ENCODE assay signal across 1 cellular context in genomic region chr22:40400173-40400572, GRCh38.
TF ChIP-seq lines count a peak whose summit lies in the region.

No MANE protein-coding gene starts in this region.

TF ChIP-seq in GM12878, 131 proteins besides CTCF, POLR2A, EP300 and RAD21 (continued from another document and continues in another):
- no peak for TF ChIP-seq PAX5 (IDR thresholded peaks at IDR 0.05; ENCODE audit: borderline replicate concordance, low read depth, low read length)
- no peak for TF ChIP-seq FOXK2 (IDR thresholded peaks at IDR 0.05)
- TF ChIP-seq TCF7 (IDR thresholded peaks at IDR 0.05; ENCODE audit: borderline replicate concordance): 0 out of 2 replicates have a peak, but pooled peaks have one; percentile 10
- TF ChIP-seq JUNB (IDR thresholded peaks at IDR 0.05): no peak
- no peak for TF ChIP-seq PAX8 (IDR thresholded peaks at IDR 0.05)
- TF ChIP-seq EGR1 (IDR thresholded peaks at IDR 0.05; ENCODE audit: borderline replicate concordance in 1 of 2, low read depth in 2 of 2, low read length in 2 of 2): peak in 1 of 2 experiments; percentile 53; a peak in 2 of 3 replicates
- TF ChIP-seq BCL3 (IDR thresholded peaks at IDR 0.05; ENCODE audit: borderline replicate concordance, insufficient read depth, low read depth, low read length, poor library complexity, severe bottlenecking): peak; percentile 11
- no peak for TF ChIP-seq BMI1 (IDR thresholded peaks at IDR 0.05; ENCODE audit: borderline replicate concordance)
- no peak for TF ChIP-seq BCLAF1 (IDR thresholded peaks at IDR 0.05)
- peak; percentile 38; the same call in 1 of the 2 replicates for TF ChIP-seq ATF7 (IDR thresholded peaks at IDR 0.05; ENCODE audit: low read depth)
- no peak for TF ChIP-seq TCF12 (IDR thresholded peaks at IDR 0.05; ENCODE audit: low read depth, low read length)
- TF ChIP-seq ZNF687 (IDR thresholded peaks at IDR 0.05): no peak
- TF ChIP-seq MTA2 (IDR thresholded peaks at IDR 0.05; ENCODE audit: low read depth): peak; percentile 34; the same call in 1 of the 2 replicates
- TF ChIP-seq PKNOX1 (IDR thresholded peaks at IDR 0.05): peak; percentile 8; the same call in 1 of the 2 replicates
- no peak for TF ChIP-seq HSF1 (IDR thresholded peaks at IDR 0.05; ENCODE audit: low read depth, low read length)
- no peak; the same call in 1 of the 2 replicates for TF ChIP-seq MTA3 (IDR thresholded peaks at IDR 0.05; ENCODE audit: borderline replicate concordance, low read length)
- TF ChIP-seq IRF4 (IDR thresholded peaks at IDR 0.05; ENCODE audit: low read depth, low read length): no peak
- no peak for TF ChIP-seq CHD2 (IDR thresholded peaks at IDR 0.05; ENCODE audit: borderline replicate concordance, low read depth, low read length)
- peak; percentile 76 for TF ChIP-seq IKZF1 (conservative IDR thresholded peaks at IDR 0.05)
- TF ChIP-seq NFIC (IDR thresholded peaks at IDR 0.05; ENCODE audit: low read depth, low read length): no peak
- TF ChIP-seq BRCA1 (IDR thresholded peaks at IDR 0.05; ENCODE audit: low read depth, low read length): no peak
- TF ChIP-seq POU2F2 (IDR thresholded peaks at IDR 0.05; ENCODE audit: borderline replicate concordance, low read depth, low read length): 0 out of 3 replicates have a peak, but pooled peaks have one; percentile 18
- TF ChIP-seq CUX1 (IDR thresholded peaks at IDR 0.05; ENCODE audit: insufficient replicate concordance, low read depth, low read length): no peak
- no peak for TF ChIP-seq CBX3 (IDR thresholded peaks at IDR 0.05; ENCODE audit: borderline replicate concordance, low read depth)
- TF ChIP-seq SPI1 (IDR thresholded peaks at IDR 0.05; ENCODE audit: borderline replicate concordance, insufficient read depth, low read depth, low read length): no peak; the same call in 1 of the 2 replicates
- no peak for TF ChIP-seq FOXM1 (IDR thresholded peaks at IDR 0.05; ENCODE audit: low read depth, low read length)
- no peak for TF ChIP-seq ZBTB4 (CRISPR knock-in tag; IDR thresholded peaks at IDR 0.05)
- TF ChIP-seq NBN (IDR thresholded peaks at IDR 0.05): peak; percentile 59; the same call in 1 of the 2 replicates
- TF ChIP-seq ZBTB33 (IDR thresholded peaks at IDR 0.05): no peak
- TF ChIP-seq CBFB (IDR thresholded peaks at IDR 0.05; ENCODE audit: low read depth): peak; percentile 42; the same call in 1 of the 2 replicates
- peak; percentile 51; the same call in 1 of the 2 replicates for TF ChIP-seq CBX5 (IDR thresholded peaks at IDR 0.05; ENCODE audit: low read depth)
- 0 out of 2 replicates have a peak, but pooled peaks have one; percentile 49 for TF ChIP-seq CHD4 (IDR thresholded peaks at IDR 0.05)
- no peak for TF ChIP-seq ELK1 (IDR thresholded peaks at IDR 0.05; ENCODE audit: low read depth, low read length)
- peak; percentile 58 to 60; a peak in 2 of 4 replicates for TF ChIP-seq IKZF2 (IDR thresholded peaks at IDR 0.05)
